ENCODE assay signal across 28 cellular contexts in genomic region chr11:71194702-71195101, GRCh38. TPM values are rescaled to one million over a fixed set of nuclear protein-coding genes. Genes with fewer than 3 reads are reported as not detected.
DNase-seq lines count a peak whose midpoint lies in the region; ATAC-seq and TF ChIP-seq lines count a peak whose summit lies in the region.
"Had no signal": no experiment of that assay in that cellular context is flagged by ENCODE, and none has a peak within 500 bp of the region (broad histone marks: within the 10 kb centered on the region; RNA-seq: fewer than 3 reads in every experiment).

No MANE protein-coding gene starts in this region.

- no peaks in the 10 kb centered on the region for H3K9me3 ChIP-seq in Peyer's patch
- no peaks in the 10 kb centered on the region for H3K9me3 ChIP-seq in hepatocyte (ENCODE audit: low read depth)
- H3K9me3 ChIP-seq in WERI-Rb-1 (ENCODE audit: severe bottlenecking): no peaks in the 10 kb centered on the region
- H3K9me3 ChIP-seq: A549; BLaER1 treated with 17β-estradiol and CSF1 and Interleukin-3, amounts not matched to agents 10 nM and 100 nM; SJSA1 had no signal

- no peak overlapping the region for H2AFZ ChIP-seq in hepatocyte

- DNase-seq in Peyer's patch (peak in 2 of 3 donors; percentile 48 to 55), hepatocyte (ENCODE audit: low spot score) (peak; percentile 33), posterior vena cava (ENCODE audit: low spot score) (peak; percentile 4), NCI-H146 (lab: John Stamatoyannopoulos, UW) (no peak), WERI-Rb-1 (no peak), left lobe of liver (ENCODE audit: low spot score) (no peak), type B pancreatic cell (ENCODE audit: extremely low spot score, unreplicated experiment) (no peak)
- DNase-seq: AML-193; CD4-positive, alpha-beta T cell; DMS53; MM.1S; NCI-H1694; NCI-H2029 treated with DMSO at 0.1 percent for 48 hours; NCI-H446 treated with DMSO at 0.1 percent for 48 hours; NCI-H526; NCI-H82; NK-92 treated with Interleukin-12 subunit alpha and Interleukin-12 subunit beta, amount 100 ng/mL, for 24 hours; PC-3; Right ventricle myocardium superior; RPMI8226 had no signal

- H3K4me3 Mint-ChIP-seq in type B pancreatic cell: no peak overlapping the region
- H3K4me3 Mint-ChIP-seq: CD4-positive, alpha-beta T cell; IgD-negative memory B cell had no signal

- peak overlapping the region; percentile 52 for H3K4me2 ChIP-seq in hepatocyte
- H3K4me2 ChIP-seq: A549; BLaER1 treated with 17β-estradiol and CSF1 and Interleukin-3, amounts not matched to agents 10 nM and 100 nM; KMS-11 had no signal

- no peak for TF ChIP-seq POLR2A in Peyer's patch (IDR thresholded peaks at IDR 0.05)

- peaks cover 12% of the 10 kb centered on the region for H3K4me1 Mint-ChIP-seq in type B pancreatic cell (ENCODE audit: unreplicated experiment)
- H3K4me1 Mint-ChIP-seq: IgD-negative memory B cell had no signal

- H3K27me3 Mint-ChIP-seq in type B pancreatic cell: no peaks in the 10 kb centered on the region

- H3K27ac Mint-ChIP-seq in type B pancreatic cell: no peak overlapping the region
- H3K27ac Mint-ChIP-seq: CD4-positive, alpha-beta T cell; IgD-negative memory B cell had no signal

- 75% methylated on average over 5 of the region's 5 CpGs for WGBS in hepatocyte (ENCODE audit: low lambda C conversion rate, missing lambda C conversion rate)

- no peak overlapping the region for H3K27ac ChIP-seq in Peyer's patch
- no peak overlapping the region for H3K27ac ChIP-seq in hepatocyte
- no peak overlapping the region for H3K27ac ChIP-seq in WERI-Rb-1
- H3K27ac ChIP-seq: A549; BLaER1 treated with 17β-estradiol and CSF1 and Interleukin-3, amounts not matched to agents 10 nM and 100 nM; KMS-11; SJSA1 had no signal

- H3K36me3 ChIP-seq in Peyer's patch: no peaks in the 10 kb centered on the region
- H3K36me3 ChIP-seq in hepatocyte (replicated peaks; ENCODE audit: insufficient read depth, low read depth): no peaks in the 10 kb centered on the region
- no peaks in the 10 kb centered on the region for H3K36me3 ChIP-seq in WERI-Rb-1
- H3K36me3 ChIP-seq: BLaER1 treated with 17β-estradiol and CSF1 and Interleukin-3, amounts not matched to agents 10 nM and 100 nM; SJSA1 had no signal

- H3K4me1 ChIP-seq in Peyer's patch (no peaks in the 10 kb centered on the region), hepatocyte (ENCODE audit: insufficient read depth) (peaks cover 6% of the 10 kb centered on the region)
- H3K4me1 ChIP-seq: SJSA1 had no signal

- H3K9me2 ChIP-seq in hepatocyte (replicated peaks; ENCODE audit: insufficient read depth): no peaks in the 10 kb centered on the region

- ATAC-seq in left lobe of liver: no peak
- ATAC-seq: A549, HCT116, PC-3 had no signal

- no peaks in the 10 kb centered on the region for H3K9me3 Mint-ChIP-seq in type B pancreatic cell
- H3K9me3 Mint-ChIP-seq: CD4-positive, alpha-beta T cell; IgD-negative memory B cell had no signal

- H3K36me3 Mint-ChIP-seq in type B pancreatic cell: no peaks in the 10 kb centered on the region
- H3K36me3 Mint-ChIP-seq: IgD-negative memory B cell had no signal

- TF ChIP-seq CTCF in Peyer's patch (IDR thresholded peaks at IDR 0.05) (no peak), hepatocyte (IDR thresholded peaks at IDR 0.05; ENCODE audit: poor library complexity) (no peak), WERI-Rb-1 (IDR thresholded peaks at IDR 0.05; ENCODE audit: low read depth, low read length) (no peak), type B pancreatic cell (conservative IDR thresholded peaks at IDR 0.05) (no peak)

- intact Hi-C loops in posterior vena cava (cut with DNase I): no loop called here

- H3K4me3 ChIP-seq in Peyer's patch: no peak overlapping the region
- no peak overlapping the region for H3K4me3 ChIP-seq in hepatocyte
- H3K4me3 ChIP-seq in WERI-Rb-1 (ENCODE audit: low read depth, low read length): no peak overlapping the region
- H3K4me3 ChIP-seq: A549; BLaER1 treated with 17β-estradiol and CSF1 and Interleukin-3, amounts not matched to agents 10 nM and 100 nM; SJSA1 had no signal

- H3K27me3 ChIP-seq in Peyer's patch (no peaks in the 10 kb centered on the region), hepatocyte (no peaks in the 10 kb centered on the region), WERI-Rb-1 (ENCODE audit: insufficient read depth, low read depth, severe bottlenecking) (no peaks in the 10 kb centered on the region)
- H3K27me3 ChIP-seq: BLaER1 treated with 17β-estradiol and CSF1 and Interleukin-3, amounts not matched to agents 10 nM and 100 nM; SJSA1 had no signal

- H4K20me1 ChIP-seq in hepatocyte (ENCODE audit: insufficient read depth, poor library complexity, severe bottlenecking): no peaks in the 10 kb centered on the region
- H4K20me1 ChIP-seq: BLaER1 treated with 17β-estradiol and CSF1 and Interleukin-3, amounts not matched to agents 10 nM and 100 nM had no signal

- no peaks in the 10 kb centered on the region for H3K79me2 ChIP-seq in hepatocyte

RNA-seq across cellular contexts. Expression of gene SHANK2, which starts 57.7 kb away (rescaled TPM):
- total RNA-seq in Peyer's patch (100 to 1,000 TPM in 1 of 4 donors, 10 to 100 TPM in 3; 26.1 to 109 (median 56.6) TPM), hepatocyte (11.9 and 17.3 TPM in 2 replicates), posterior vena cava (under 1 TPM; 0.51 to 0.67 TPM), left lobe of liver (33.8 TPM), type B pancreatic cell (ENCODE audit: low replicate concordance) (25.9 and 49.4 TPM in 2 replicates)
- polyA plus RNA-seq in hepatocyte: 18.2 and 20.7 TPM in 2 replicates
- total RNA-seq: CD4-positive, alpha-beta T cell; G401; H4 had no signal
- polyA plus RNA-seq: IgD-negative memory B cell had no signal

Comparison
In these comparisons a context has a peak if more than half of its experiments do, and no peak if none do; other contexts are left out.
1. DNase-seq: peak in Peyer's patch (2 of 3), hepatocyte (single experiment) and posterior vena cava (single experiment); none in NCI-H146 (single experiment), WERI-Rb-1 (single experiment), left lobe of liver (single experiment) and type B pancreatic cell (single experiment).